In genomic region chr1:183881387-183882084, GRCh38 we compare ENCODE assay signal across 8 cellular contexts.
A peak's percentile ranks its signal among the peaks of the same experiment; 100 is the strongest.
DNase-seq lines count a peak whose midpoint lies in the region; TF ChIP-seq lines count a peak whose summit lies in the region.

No MANE protein-coding gene starts in this region.

- H3K27me3 ChIP-seq in tibial artery = no peaks in the 10 kb centered on the region

- no peaks in the 10 kb centered on the region for H3K36me3 Mint-ChIP-seq in activated naive CD8-positive, alpha-beta T cell treated with anti-CD3 and anti-CD28 coated beads for 36 hours

- H3K4me1 Mint-ChIP-seq in activated naive CD8-positive, alpha-beta T cell treated with anti-CD3 and anti-CD28 coated beads for 36 hours = peaks cover 2% of the 10 kb centered on the region

- peaks cover 0 to 28% (median 17%) of the 10 kb centered on the region in 4 donors for H3K4me1 ChIP-seq in tibial artery

- peaks cover 0 to 14% (median 10%) of the 10 kb centered on the region in 3 donors for H3K36me3 ChIP-seq in tibial artery

- H3K4me3 Mint-ChIP-seq in activated naive CD8-positive, alpha-beta T cell treated with anti-CD3 and anti-CD28 coated beads for 36 hours = no peak overlapping the region

- H3K9me3 ChIP-seq in tibial artery = no peaks in the 10 kb centered on the region

- H3K4me3 ChIP-seq in epithelial cell of esophagus (ENCODE audit: low read length) (no peak overlapping the region), tibial artery (no peak overlapping the region)

- TF ChIP-seq CTCF in epithelial cell of esophagus (IDR thresholded peaks at IDR 0.05; ENCODE audit: insufficient read depth, low read depth, low read length, missing control alignments) (no peak), GM20000 (IDR thresholded peaks at IDR 0.05; ENCODE audit: extremely low read depth, missing control alignments) (no peak), tibial artery (IDR thresholded peaks at IDR 0.05) (no peak)

- intact Hi-C loops in tibial artery (cut with DNase I; ENCODE audit: low total_unique reads) = no loop called here

- no peaks in the 10 kb centered on the region for H3K9me3 Mint-ChIP-seq in activated naive CD8-positive, alpha-beta T cell treated with anti-CD3 and anti-CD28 coated beads for 36 hours

- no peaks in the 10 kb centered on the region for H3K27me3 Mint-ChIP-seq in activated naive CD8-positive, alpha-beta T cell treated with anti-CD3 and anti-CD28 coated beads for 36 hours

- no peak overlapping the region for H3K27ac ChIP-seq in tibial artery

- no peak overlapping the region for H3K27ac Mint-ChIP-seq in activated naive CD8-positive, alpha-beta T cell treated with anti-CD3 and anti-CD28 coated beads for 36 hours

- DNase-seq in AG08396 (ENCODE audit: low spot score) = peak; percentile 66
- peak; percentile 84 for DNase-seq in NCI-H1105 (lab: John Stamatoyannopoulos, UW)
- peak; percentile 83 for DNase-seq in epithelial cell of esophagus (ENCODE audit: low read depth)
- DNase-seq in mucosa of gallbladder (ENCODE audit: low spot score) = peak; percentile 57
- no peak for DNase-seq in NAMALWA (ENCODE audit: low spot score)
- no peak for DNase-seq in activated naive CD8-positive, alpha-beta T cell treated with anti-CD3 and anti-CD28 coated beads for 36 hours
- no peak for DNase-seq in GM20000 (ENCODE audit: low spot score)
- no peak for DNase-seq in tibial artery

Comparison
In these comparisons a context has a peak if more than half of its experiments do, and no peak if none do; other contexts are left out.
1. DNase-seq: peak in AG08396 (single experiment), NCI-H1105 (single experiment), epithelial cell of esophagus (single experiment) and mucosa of gallbladder (single experiment); none in NAMALWA (single experiment), activated naive CD8-positive, alpha-beta T cell treated with anti-CD3 and anti-CD28 coated beads for 36 hours (single experiment), GM20000 (single experiment) and tibial artery (0 of 2).